In genomic region chr22:19853058-19853878, GRCh38 we compare ENCODE assay signal across 8 cellular contexts. TPM values are rescaled to one million over a fixed set of nuclear protein-coding genes. Genes with fewer than 3 reads are reported as not detected.
DNase-seq lines count a peak whose midpoint lies in the region; ATAC-seq, FAIRE-seq and TF ChIP-seq lines count a peak whose summit lies in the region.

No MANE protein-coding gene starts in this region.

- no peak for DNase-seq in A549 (ENCODE audit: low read depth in 1 of 2, low spot score in 1 of 2)
- no peak for DNase-seq in HFFc6
- no peak for DNase-seq in bronchial epithelial cell (ENCODE audit: low read depth)
- no peak for DNase-seq in HEK293T (ENCODE audit: extremely low spot score)
- DNase-seq in NCI-H2107 (lab: John Stamatoyannopoulos, UW): no peak

- no peak for TF ChIP-seq CTCF in A549 (IDR thresholded peaks at IDR 0.05)
- no peak for TF ChIP-seq CTCF in HFFc6 (IDR thresholded peaks at IDR 0.05)
- TF ChIP-seq CTCF in bronchial epithelial cell (IDR thresholded peaks at IDR 0.05; ENCODE audit: insufficient read depth, low read length, severe bottlenecking): no peak

- peak overlapping the region; percentile 90 for H3K27ac Mint-ChIP-seq in HFFc6

- POLR2A ChIA-PET in A549 (lab: Yijun Ruan, JAX): no interaction called here
- POLR2A ChIA-PET in HEK293T (lab: Yijun Ruan, JAX): interaction anchor here (1.5 to 3.6 kb wide), 4 partner anchors 12 to 33 kb away, joined by 3 to 29 read pairs (median 12); no protein-coding TSS in a partner anchor

- H3K9me3 Mint-ChIP-seq in HFFc6: no peaks in the 10 kb centered on the region

- H3K9me3 ChIP-seq in A549: no peaks in the 10 kb centered on the region
- H3K9me3 ChIP-seq in mucosa of rectum (ENCODE audit: control insufficient read depth in 2 of 2, low read length in 2 of 2): no peaks in the 10 kb centered on the region

- no peak for FAIRE-seq in A549 (lab: Jason Lieb, UNC)
- FAIRE-seq in bronchial epithelial cell (lab: Jason Lieb, UNC): no peak

- TF ChIP-seq POLR2A in A549 (IDR thresholded peaks at IDR 0.05; ENCODE audit: low read length): no peak

- peak overlapping the region; percentile 99 for H3K4me2 ChIP-seq in A549

- 58% methylated on average over 8 of the region's 11 CpGs for WGBS in A549 (ENCODE audit: missing lambda C conversion rate)

- peaks cover 26% of the 10 kb centered on the region for H3K36me3 Mint-ChIP-seq in HFFc6 (ENCODE audit: low read depth)

- H3K4me3 ChIP-seq in A549: peak overlapping the region; percentile 76
- H3K4me3 ChIP-seq in bronchial epithelial cell (ENCODE audit: low read depth, low read length): peak overlapping the region; percentile 87
- H3K4me3 ChIP-seq in mucosa of rectum (ENCODE audit: low read length in 2 of 2): peak overlapping the region; percentile 86 to 87

- H3K4me3 Mint-ChIP-seq in HFFc6: peak overlapping the region; percentile 97

- TF ChIP-seq EP300 in A549 (IDR thresholded peaks at IDR 0.05): no peak

- peaks cover 3% of the 10 kb centered on the region for H3K27me3 Mint-ChIP-seq in HFFc6 (ENCODE audit: insufficient read depth)

- H3K36me3 ChIP-seq in bronchial epithelial cell (ENCODE audit: control insufficient read depth, insufficient read depth, low read length): peaks cover 16% of the 10 kb centered on the region
- peaks cover 13 to 26% of the 10 kb centered on the region in 2 donors for H3K36me3 ChIP-seq in mucosa of rectum (ENCODE audit: control insufficient read depth in 2 of 2, insufficient read depth in 2 of 2, low read length in 2 of 2)

- no peak for TF ChIP-seq RAD21 in A549 (conservative IDR thresholded peaks at IDR 0.05 in 1 of 2, IDR thresholded peaks at IDR 0.05 in 1 of 2)

- CTCF ChIA-PET in A549 (lab: Yijun Ruan, JAX) (interaction anchor here (0.6 to 1.5 kb wide), 4 partner anchors 12 to 47 kb away, joined by 3 to 4 read pairs (median 3); no protein-coding TSS in a partner anchor), HEK293T (lab: Yijun Ruan, JAX) (interaction anchor here (1.0 kb wide), 1 partner anchor 44 kb away, joined by 3 read pairs; no protein-coding TSS in a partner anchor)

- H3K27me3 ChIP-seq in bronchial epithelial cell (ENCODE audit: control insufficient read depth, insufficient read depth, low read length) (no peaks in the 10 kb centered on the region), mucosa of rectum (ENCODE audit: control insufficient read depth in 2 of 2, insufficient read depth in 2 of 2, low read length in 2 of 2) (no peaks in the 10 kb centered on the region)

- H3K4me1 ChIP-seq in A549: peaks cover 32% of the 10 kb centered on the region
- H3K4me1 ChIP-seq in mucosa of rectum (ENCODE audit: control insufficient read depth in 2 of 2, insufficient read depth in 2 of 2, low read length in 2 of 2): peaks cover 24 to 31% of the 10 kb centered on the region in 2 donors

- peak overlapping the region; percentile 84 to 88 for H3K9ac ChIP-seq in mucosa of rectum (ENCODE audit: low read depth in 1 of 2, low read length in 2 of 2)

- H3K27ac ChIP-seq in A549 (peak overlapping the region; percentile 87 to 98), mucosa of rectum (ENCODE audit: low read depth in 2 of 2, low read length in 2 of 2) (peak overlapping the region in 1 of 2 donors; percentile 91)

- peaks cover 55% of the 10 kb centered on the region for H3K4me1 Mint-ChIP-seq in HFFc6 (ENCODE audit: low read depth)

- no peak for ATAC-seq in A549
- no peak for ATAC-seq in HG02759 (IDR thresholded peaks at IDR 0.05; ENCODE audit: unreplicated experiment)
- no peak for ATAC-seq in HG02870 (IDR thresholded peaks at IDR 0.05; ENCODE audit: unreplicated experiment)

TF ChIP-seq in A549, 52 proteins besides CTCF, POLR2A, EP300 and RAD21 (continues in another document):
- TF ChIP-seq MAFK (IDR thresholded peaks at IDR 0.05; ENCODE audit: partially characterized antibody) (no peak), BHLHE40 (IDR thresholded peaks at IDR 0.05; ENCODE audit: low read depth, low read length) (no peak), HOXA7 (CRISPR knock-in tag; IDR thresholded peaks at IDR 0.05) (no peak), ZFP36 (IDR thresholded peaks at IDR 0.05; ENCODE audit: borderline replicate concordance, partially characterized antibody) (no peak), MAX (IDR thresholded peaks at IDR 0.05) (no peak), CBX8 (IDR thresholded peaks at IDR 0.05) (no peak), PHF8 (IDR thresholded peaks at IDR 0.05; ENCODE audit: borderline replicate concordance, low read depth) (no peak), HEYL (CRISPR knock-in tag; IDR thresholded peaks at IDR 0.05) (no peak), RNF2 (IDR thresholded peaks at IDR 0.05; ENCODE audit: borderline replicate concordance, low read depth) (no peak), NPAS2 (CRISPR knock-in tag; IDR thresholded peaks at IDR 0.05; ENCODE audit: borderline replicate concordance) (no peak), JUN (IDR thresholded peaks at IDR 0.05) (no peak), KDM5A (IDR thresholded peaks at IDR 0.05) (no peak)

TF ChIP-seq in HEK293T, 16 proteins besides CTCF, POLR2A, EP300 and RAD21:
- TF ChIP-seq ARNT (IDR thresholded peaks at IDR 0.05) (no peak), CTBP1 (IDR thresholded peaks at IDR 0.05; ENCODE audit: borderline replicate concordance) (no peak), SP1 (IDR thresholded peaks at IDR 0.05) (no peak), ZNF384 (IDR thresholded peaks at IDR 0.05) (no peak)

RNA-seq across cellular contexts. Expression of gene GNB1L, which starts 1.4 kb away (rescaled TPM):
- polyA plus RNA-seq in A549 (2011; rRNA removed): 1.6 and 1.8 TPM in 2 replicates
- 11.3 and 16.1 TPM in 2 replicates for polyA plus RNA-seq in A549 (2012; cell fraction: cytosol; rRNA removed)
- polyA plus RNA-seq in A549 (2012; cell fraction: nucleus; rRNA removed): 14.3 and 27.3 TPM in 2 replicates
- 8.2 to 10.3 TPM (median 8.9 TPM) in 3 replicates for polyA plus RNA-seq in A549 (2017; fragmentation: RNase III; extraction: RNeasy Plus Mini Kit Qiagen cat#74134 plus additional on column Dnase treatment)
- 0.45 and 0.58 TPM in 2 replicates for polyA minus RNA-seq in A549 (2011; rRNA and poly(A)+ RNA removed)
- 1 to 10 TPM; 6.6 to 9.6 (median 7.6) TPM for total RNA-seq in HFFc6 (2021; fragmentation: NEBNext Ultra II Directional; extraction: Animal tissue kit (Norgen Biotek cat#: 25700))
- 2.8 and 7.6 TPM in 2 replicates for total RNA-seq in bronchial epithelial cell

RNA-seq across cellular contexts. Expression of gene RTL10, which starts 1.4 kb away (rescaled TPM):
- 4.4 and 4.5 TPM in 2 replicates for polyA plus RNA-seq in A549 (2011; rRNA removed)
- 4.7 and 6.4 TPM in 2 replicates for polyA plus RNA-seq in A549 (2012; cell fraction: cytosol; rRNA removed)
- 17.3 and 23.4 TPM in 2 replicates for polyA plus RNA-seq in A549 (2012; cell fraction: nucleus; rRNA removed)
- polyA plus RNA-seq in A549 (2017; fragmentation: RNase III; extraction: RNeasy Plus Mini Kit Qiagen cat#74134 plus additional on column Dnase treatment): 5.1 to 5.3 TPM (median 5.1 TPM) in 3 replicates
- 7.9 and 9.6 TPM in 2 replicates for polyA minus RNA-seq in A549 (2011; rRNA and poly(A)+ RNA removed)
- 10 to 100 TPM; 17.4 to 22.7 (median 19.2) TPM for total RNA-seq in HFFc6 (2021; fragmentation: NEBNext Ultra II Directional; extraction: Animal tissue kit (Norgen Biotek cat#: 25700))
- total RNA-seq in bronchial epithelial cell: 9.5 and 11.0 TPM in 2 replicates
